ENCODE assay signal across 8 cellular contexts in genomic region chr19:55599468-55600335, GRCh38. TPM values are rescaled to one million over a fixed set of nuclear protein-coding genes. Genes with fewer than 3 reads are reported as not detected.
DNase-seq lines count a peak whose midpoint lies in the region; ATAC-seq, FAIRE-seq and TF ChIP-seq lines count a peak whose summit lies in the region.

A gene with protein sequence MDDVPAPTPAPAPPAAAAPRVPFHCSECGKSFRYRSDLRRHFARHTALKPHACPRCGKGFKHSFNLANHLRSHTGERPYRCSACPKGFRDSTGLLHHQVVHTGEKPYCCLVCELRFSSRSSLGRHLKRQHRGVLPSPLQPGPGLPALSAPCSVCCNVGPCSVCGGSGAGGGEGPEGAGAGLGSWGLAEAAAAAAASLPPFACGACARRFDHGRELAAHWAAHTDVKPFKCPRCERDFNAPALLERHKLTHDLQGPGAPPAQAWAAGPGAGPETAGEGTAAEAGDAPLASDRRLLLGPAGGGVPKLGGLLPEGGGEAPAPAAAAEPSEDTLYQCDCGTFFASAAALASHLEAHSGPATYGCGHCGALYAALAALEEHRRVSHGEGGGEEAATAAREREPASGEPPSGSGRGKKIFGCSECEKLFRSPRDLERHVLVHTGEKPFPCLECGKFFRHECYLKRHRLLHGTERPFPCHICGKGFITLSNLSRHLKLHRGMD (minus strand): TSS chr19:55599517. CDS start chr19:55597865, 1,652 bp downstream.
ZNF524 (plus strand) TSS chr19:55600288; CDS start chr19:55602113, 1,825 bp downstream.

- TF ChIP-seq POLR2A in HepG2 (IDR thresholded peaks at IDR 0.05; ENCODE audit: insufficient read depth in 1 of 2, low read depth in 2 of 2, low read length in 2 of 2), result peak; percentile 10 to 50; a peak in 2 of 4 replicates

- BruUV-seq in HepG2 (replicated peaks; lab: Mats Ljungman, UMichigan), result TSS peak; percentile 50

- peak; percentile 46 for ATAC-seq in GM19372 (IDR thresholded peaks at IDR 0.05; ENCODE audit: low read depth, unreplicated experiment)
- ATAC-seq in HG03558 (IDR thresholded peaks at IDR 0.05; ENCODE audit: extremely low read depth, unreplicated experiment), result peak; percentile 24
- peak; percentile 86 for ATAC-seq in HepG2

- H3K27ac ChIP-seq in BLaER1 treated with 17β-estradiol and CSF1 and Interleukin-3, amounts not matched to agents 10 nM and 100 nM, result peak within 1 kb of the TSS; percentile 95 to 99 (median 97)
- H3K27ac ChIP-seq in HepG2 (ENCODE audit: extremely low read length, insufficient read depth, low read length), result peak within 1 kb of the TSS; percentile 98

- H3K79me2 ChIP-seq in HepG2 (ENCODE audit: insufficient read depth, low read length), result peaks cover 2% of the 10 kb centered on the region

- POLR2A ChIA-PET in HepG2 (lab: Yijun Ruan, JAX), result interaction anchor here (0.6 to 4.9 kb wide), 31 partner anchors 10 to 482 kb away, joined by 3 to 66 read pairs (median 5); partner anchors contain the start of genes HSPBP1, ISOC2, PPP1R12C and PPP6R1

- H3K9me3 ChIP-seq in BLaER1 treated with 17β-estradiol and CSF1 and Interleukin-3, amounts not matched to agents 10 nM and 100 nM (replicated peaks in 1 of 11), result peaks cover 0 to 22% (median 14%) of the 10 kb centered on the region in 11 experiments; a peak in 17 of 22 replicates
- no peaks in the 10 kb centered on the region for H3K9me3 ChIP-seq in HepG2 (ENCODE audit: low read length)

- no peaks in the 10 kb centered on the region for H3K27me3 ChIP-seq in BLaER1 treated with 17β-estradiol and CSF1 and Interleukin-3, amounts not matched to agents 10 nM and 100 nM
- no peaks in the 10 kb centered on the region; a peak in 1 of 5 replicates for H3K27me3 ChIP-seq in HepG2 (ENCODE audit: control insufficient read depth in 1 of 2, insufficient read depth in 2 of 2, low read length in 2 of 2)

- no peak for TF ChIP-seq CTCF in HepG2 (CRISPR knock-in tag; IDR thresholded peaks at IDR 0.05)

- peaks cover 0 to 8% (median 0%) of the 10 kb centered on the region in 11 experiments; a peak in 1 of 22 replicates for H4K20me1 ChIP-seq in BLaER1 treated with 17β-estradiol and CSF1 and Interleukin-3, amounts not matched to agents 10 nM and 100 nM
- H4K20me1 ChIP-seq in HepG2 (ENCODE audit: insufficient read depth, low read length), result 0 out of 2 replicates have a peak, but pooled peaks cover 6% of the 10 kb centered on the region

- FAIRE-seq in HepG2 (lab: Jason Lieb, UNC), result peak; percentile 81

- TF ChIP-seq RAD21 in HepG2 (CRISPR knock-in tag; IDR thresholded peaks at IDR 0.05), result peak; percentile 30; the same call in 1 of the 2 replicates

- peak within 1 kb of the TSS; percentile 75 to 96 (median 87) for H3K4me2 ChIP-seq in BLaER1 treated with 17β-estradiol and CSF1 and Interleukin-3, amounts not matched to agents 10 nM and 100 nM
- peak within 1 kb of the TSS; percentile 88 for H3K4me2 ChIP-seq in HepG2 (ENCODE audit: low read depth, low read length)

- in situ Hi-C loops in HepG2 (cut with HindIII; ENCODE audit: extremely low pct_ligation_motif_present, low pct_unique_long_range_greater_than_20kb), result no loop called here

- TF ChIP-seq EP300 in HepG2 (IDR thresholded peaks at IDR 0.05; ENCODE audit: low read depth in 2 of 2, low read length in 2 of 2) (no peak), HepG2 (CRISPR knock-in tag; IDR thresholded peaks at IDR 0.05; ENCODE audit: borderline replicate concordance) (no peak)

- H3K9ac ChIP-seq in BLaER1 treated with 17β-estradiol and CSF1 and Interleukin-3, amounts not matched to agents 10 nM and 100 nM, result peak within 1 kb of the TSS; percentile 92 to 97 (median 94)
- peak within 1 kb of the TSS; percentile 97 for H3K9ac ChIP-seq in HepG2 (ENCODE audit: insufficient read depth, low read depth, low read length)

- H3K4me3 ChIP-seq in BLaER1 treated with 17β-estradiol and CSF1 and Interleukin-3, amounts not matched to agents 10 nM and 100 nM, result peak within 1 kb of the TSS; percentile 64 to 79 (median 70)
- peak within 1 kb of the TSS; percentile 73 to 94 (median 90) for H3K4me3 ChIP-seq in HepG2 (replicated peaks in 1 of 3; ENCODE audit: insufficient read depth in 1 of 3, low read depth in 2 of 3, low read length in 3 of 3)

- DNase-seq in NCI-H748 treated with DMSO at 0.1 percent for 48 hours (lab: John Stamatoyannopoulos, UW), result peak; percentile 97
- peak; percentile 93 for DNase-seq in activated CD4-positive, alpha-beta T cell treated with anti-CD3 and anti-CD28 coated beads, Interleukin-2, amount 50 U/mL, for 1 hour
- DNase-seq in dedifferentiated amniotic fluid mesenchymal stem cell (ENCODE audit: extremely low spot score), result peak; percentile 98
- DNase-seq in HepG2 (ENCODE audit: low spot score), result peak; percentile 98
- DNase-seq in stimulated activated CD4-positive, alpha-beta T cell treated with anti-CD3 and anti-CD28 coated beads, Interleukin-2, amount 100 ng/mL, for 48 hours, result peak; percentile 94 to 96

- intact Hi-C loops in HepG2 (cut with micrococcal nuclease; ENCODE audit: unreplicated experiment), result loop anchor here (2.0 to 10.0 kb wide), 3 partner anchors 13 to 45 kb away; partner anchors contain the start of gene ZNF579

- WGBS in HepG2 (ENCODE audit: low lambda C conversion rate), result under 1% methylated on average over 32 of the region's 68 CpGs

- H2AFZ ChIP-seq in HepG2 (ENCODE audit: low read length), result peak within 1 kb of the TSS; percentile 98

- CTCF ChIA-PET in HepG2 (lab: Yijun Ruan, JAX; ENCODE audit: low intra/inter-chr PET ratio, low total read pairs), result no interaction called here

- peaks cover 28 to 50% (median 37%) of the 10 kb centered on the region in 10 experiments for H3K4me1 ChIP-seq in BLaER1 treated with 17β-estradiol and CSF1 and Interleukin-3, amounts not matched to agents 10 nM and 100 nM
- peaks cover 39% of the 10 kb centered on the region for H3K4me1 ChIP-seq in HepG2 (ENCODE audit: insufficient read depth, low read length)

- peaks cover 35 to 52% (median 46%) of the 10 kb centered on the region in 11 experiments for H3K36me3 ChIP-seq in BLaER1 treated with 17β-estradiol and CSF1 and Interleukin-3, amounts not matched to agents 10 nM and 100 nM
- peaks cover 7 to 28% of the 10 kb centered on the region in 2 experiments; a peak in 4 of 5 replicates for H3K36me3 ChIP-seq in HepG2 (replicated peaks in 1 of 2; ENCODE audit: control insufficient read depth in 1 of 2, insufficient read depth in 2 of 2, low read length in 2 of 2)

TF ChIP-seq in HepG2, 621 proteins besides CTCF, POLR2A, EP300 and RAD21 (continues in another document):
- no peak for TF ChIP-seq BRD4 (CRISPR knock-in tag; IDR thresholded peaks at IDR 0.05)

RNA-seq across cellular contexts. Expression of the first gene that starts in this region (rescaled TPM):
- total RNA-seq in HepG2 (2016; rRNA removed; fragmentation: Illumina TruSeq; extraction: Trizol), result 3.4 and 5.9 TPM in 2 replicates
- 0.97 and 1.0 TPM in 2 replicates for total RNA-seq in HepG2 (2016; cell fraction: cytosol; rRNA removed; fragmentation: Illumina TruSeq; extraction: Trizol; ENCODE audit: low read depth)
- 3.3 and 4.8 TPM in 2 replicates for total RNA-seq in HepG2 (2016; cell fraction: insoluble cytoplasmic fraction; rRNA removed; fragmentation: Illumina TruSeq; extraction: Trizol)
- total RNA-seq in HepG2 (2016; cell fraction: membrane; rRNA removed; fragmentation: Illumina TruSeq; extraction: Trizol), result 3.8 and 4.3 TPM in 2 replicates
- 4.3 and 5.0 TPM in 2 replicates for total RNA-seq in HepG2 (2016; cell fraction: nucleus; rRNA removed; fragmentation: Illumina TruSeq; extraction: Trizol)
- polyA plus RNA-seq in HepG2 (2011; rRNA removed), result 3.6 and 4.1 TPM in 2 replicates
- polyA plus RNA-seq in HepG2 (2011; cell fraction: cytosol; rRNA removed), result 2.4 and 3.2 TPM in 2 replicates
- polyA plus RNA-seq in HepG2 (2011; cell fraction: nucleus; rRNA removed), result 9.6 and 12.9 TPM in 2 replicates
- polyA plus RNA-seq in HepG2 (2012), result 6.5 and 7.8 TPM in 2 replicates
- 1.7 and 2.0 TPM in 2 replicates for polyA plus RNA-seq in HepG2 (2016; cell fraction: cytosol; fragmentation: Illumina TruSeq; extraction: Trizol; ENCODE audit: low read depth)
- 7.2 and 8.9 TPM in 2 replicates for polyA plus RNA-seq in HepG2 (2016; cell fraction: insoluble cytoplasmic fraction; fragmentation: Illumina TruSeq; extraction: Trizol; ENCODE audit: low read depth)
- polyA plus RNA-seq in HepG2 (2016; cell fraction: membrane; fragmentation: Illumina TruSeq; extraction: Trizol; ENCODE audit: low read depth), result 5.5 and 6.4 TPM in 2 replicates
- 14.5 and 17.0 TPM in 2 replicates for polyA plus RNA-seq in HepG2 (2016; cell fraction: nucleus; fragmentation: Illumina TruSeq; extraction: Trizol; ENCODE audit: insufficient read depth, low read depth)
- 7.4 and 7.8 TPM in 2 replicates for polyA minus RNA-seq in HepG2 (2011; rRNA and poly(A)+ RNA removed; ENCODE audit: low replicate concordance)
- 4.2 and 4.4 TPM in 2 replicates for polyA minus RNA-seq in HepG2 (2011; cell fraction: cytosol; rRNA and poly(A)+ RNA removed)
- 4.4 and 6.8 TPM in 2 replicates for polyA minus RNA-seq in HepG2 (2011; cell fraction: nucleus; rRNA and poly(A)+ RNA removed)

RNA-seq across cellular contexts. Expression of gene ZNF524, which starts in this region (rescaled TPM):
- total RNA-seq in HepG2 (2016; rRNA removed; fragmentation: Illumina TruSeq; extraction: Trizol), result 1.6 and 4.6 TPM in 2 replicates
- total RNA-seq in HepG2 (2016; cell fraction: cytosol; rRNA removed; fragmentation: Illumina TruSeq; extraction: Trizol; ENCODE audit: low read depth), result 6.2 and 7.2 TPM in 2 replicates
- total RNA-seq in HepG2 (2016; cell fraction: insoluble cytoplasmic fraction; rRNA removed; fragmentation: Illumina TruSeq; extraction: Trizol), result 2.8 and 4.6 TPM in 2 replicates
- total RNA-seq in HepG2 (2016; cell fraction: membrane; rRNA removed; fragmentation: Illumina TruSeq; extraction: Trizol), result 7.6 and 10.2 TPM in 2 replicates
- total RNA-seq in HepG2 (2016; cell fraction: nucleus; rRNA removed; fragmentation: Illumina TruSeq; extraction: Trizol), result 2.7 TPM in 2 replicates
- polyA plus RNA-seq in HepG2 (2011; rRNA removed), result 3.2 and 5.0 TPM in 2 replicates
- polyA plus RNA-seq in HepG2 (2011; cell fraction: cytosol; rRNA removed), result 3.9 and 7.0 TPM in 2 replicates
- polyA plus RNA-seq in HepG2 (2011; cell fraction: nucleus; rRNA removed), result 8.3 and 9.7 TPM in 2 replicates
- 2.9 and 4.1 TPM in 2 replicates for polyA plus RNA-seq in HepG2 (2012)
- polyA plus RNA-seq in HepG2 (2016; cell fraction: cytosol; fragmentation: Illumina TruSeq; extraction: Trizol; ENCODE audit: low read depth), result 8.5 and 8.9 TPM in 2 replicates
- polyA plus RNA-seq in HepG2 (2016; cell fraction: insoluble cytoplasmic fraction; fragmentation: Illumina TruSeq; extraction: Trizol; ENCODE audit: low read depth), result 3.6 and 4.5 TPM in 2 replicates
- 9.0 and 9.5 TPM in 2 replicates for polyA plus RNA-seq in HepG2 (2016; cell fraction: membrane; fragmentation: Illumina TruSeq; extraction: Trizol; ENCODE audit: low read depth)
- polyA plus RNA-seq in HepG2 (2016; cell fraction: nucleus; fragmentation: Illumina TruSeq; extraction: Trizol; ENCODE audit: insufficient read depth, low read depth), result 4.9 and 5.2 TPM in 2 replicates
- 3.5 and 3.9 TPM in 2 replicates for polyA minus RNA-seq in HepG2 (2011; rRNA and poly(A)+ RNA removed; ENCODE audit: low replicate concordance)
- 2.5 and 3.1 TPM in 2 replicates for polyA minus RNA-seq in HepG2 (2011; cell fraction: cytosol; rRNA and poly(A)+ RNA removed)
- 2.7 and 3.3 TPM in 2 replicates for polyA minus RNA-seq in HepG2 (2011; cell fraction: nucleus; rRNA and poly(A)+ RNA removed)

Comparison
In these comparisons a context has a peak if more than half of its experiments do, and no peak if none do; other contexts are left out.
1. Peak in every context shown above with its lines: DNase-seq, ATAC-seq, H3K4me3 ChIP-seq and H3K27ac ChIP-seq.
2. ATAC-seq: peak in every context shown above with its lines; median percentile 86 in HepG2; 46 in GM19372; 24 in HG03558.